In genomic region chr10:114821915-114822770, GRCh38 we compare ENCODE assay signal across 8 cellular contexts. TPM values are rescaled to one million over a fixed set of nuclear protein-coding genes. Genes with fewer than 3 reads are reported as not detected.
DNase-seq lines count a peak whose midpoint lies in the region; ATAC-seq and TF ChIP-seq lines count a peak whose summit lies in the region.

No MANE protein-coding gene starts in this region.

- no peaks in the 10 kb centered on the region for H3K9me3 ChIP-seq in BLaER1
- no peaks in the 10 kb centered on the region for H3K9me3 ChIP-seq in SJSA1 (replicated peaks)
- H3K9me3 ChIP-seq in iPS DF 6.9 (ENCODE audit: control insufficient read depth, insufficient read depth, low read length), result no peaks in the 10 kb centered on the region
- H3K9me3 ChIP-seq in gastrocnemius medialis, result no peaks in the 10 kb centered on the region

- TF ChIP-seq POLR2A in gastrocnemius medialis (IDR thresholded peaks at IDR 0.05), result peak; percentile 14 to 37

- peak in 2 of 5 experiments; percentile 39 to 48 for TF ChIP-seq CTCF in gastrocnemius medialis (IDR thresholded peaks at IDR 0.05 in 4 of 5, conservative IDR thresholded peaks at IDR 0.05 in 1 of 5)

- H3K27ac ChIP-seq in BLaER1 (peak overlapping the region; percentile 98), SJSA1 (peak overlapping the region; percentile 92), iPS DF 6.9 (ENCODE audit: low read length) (no peak overlapping the region), gastrocnemius medialis (peak overlapping the region; percentile 96 to 98 (median 96))

- intact Hi-C loops in gastrocnemius medialis (cut with DNase I; ENCODE audit: low total_unique reads), result loop anchor here (2.0 to 10.0 kb wide), 5 partner anchors 37 to 650 kb away; partner anchors contain the start of genes CCDC186 and TRUB1

- H3K9ac ChIP-seq in BLaER1, result peak overlapping the region; percentile 99

- peaks cover 40% of the 10 kb centered on the region for H4K20me1 ChIP-seq in BLaER1

- no CpG with 5 or more reads among the region's 79 CpGs for WGBS in iPS DF 6.9 (ENCODE audit: insufficient coverage, insufficient read length)

- ATAC-seq in GM19023 (IDR thresholded peaks at IDR 0.05; ENCODE audit: unreplicated experiment) (peak; percentile 46), HG03159 (IDR thresholded peaks at IDR 0.05; ENCODE audit: unreplicated experiment) (peak; percentile 40), gastrocnemius medialis (peak; percentile 25 to 45)

- H3K36me3 ChIP-seq in BLaER1 (peaks cover 21% of the 10 kb centered on the region; the same call in 1 of the 2 replicates), SJSA1 (peaks cover 17% of the 10 kb centered on the region), iPS DF 6.9 (ENCODE audit: control insufficient read depth, insufficient read depth, low read length) (no peaks in the 10 kb centered on the region), gastrocnemius medialis (no peaks in the 10 kb centered on the region)

- no peaks in the 10 kb centered on the region for H3K27me3 ChIP-seq in BLaER1
- H3K27me3 ChIP-seq in SJSA1 (replicated peaks), result no peaks in the 10 kb centered on the region
- H3K27me3 ChIP-seq in iPS DF 6.9 (ENCODE audit: control insufficient read depth, insufficient read depth, low read length), result no peaks in the 10 kb centered on the region
- no peaks in the 10 kb centered on the region for H3K27me3 ChIP-seq in gastrocnemius medialis

- in situ Hi-C loops in gastrocnemius medialis (cut with MboI; ENCODE audit: low sequenced_read_pairs in 4 of 4), result loop anchor here in 1 of 4 donors (25.0 kb wide), 1 partner anchor 510 kb away; no protein-coding TSS in a partner anchor

- peak overlapping the region; percentile 95 for H3K4me3 ChIP-seq in BLaER1
- peak overlapping the region; percentile 97 for H3K4me3 ChIP-seq in SJSA1
- peak overlapping the region; percentile 99 for H3K4me3 ChIP-seq in iPS DF 6.9 (ENCODE audit: low read length)
- peak overlapping the region; percentile 77 to 89 (median 86) for H3K4me3 ChIP-seq in gastrocnemius medialis

- H3K4me2 ChIP-seq in BLaER1, result peak overlapping the region; percentile 82

- H3K4me1 ChIP-seq in BLaER1 (peaks cover 19% of the 10 kb centered on the region), SJSA1 (replicated peaks) (peaks cover 38% of the 10 kb centered on the region), iPS DF 6.9 (ENCODE audit: control insufficient read depth, insufficient read depth, low read length) (no peaks in the 10 kb centered on the region), gastrocnemius medialis (peaks cover 29 to 34% of the 10 kb centered on the region in 2 donors)

- DNase-seq in SJSA1 (ENCODE audit: low read depth in 1 of 2, low spot score in 2 of 2) (peak in 1 of 2 experiments; percentile 49), astrocyte of the hippocampus (ENCODE audit: low read depth, low spot score) (peak; percentile 78), iPS DF 6.9 (ENCODE audit: low read depth, low spot score) (no peak), gastrocnemius medialis (peak; percentile 3 to 20), NCI-H2107 treated with DMSO at 0.1 percent for 48 hours (lab: John Stamatoyannopoulos, UW; ENCODE audit: unreplicated experiment) (no peak)

RNA-seq across cellular contexts. Expression of gene FHIP2A, which starts 0.6 kb away (rescaled TPM):
- 18.5 and 24.8 TPM in 2 replicates for total RNA-seq in SJSA1 (2014; rRNA removed; shearing (Covaris generic))
- total RNA-seq in gastrocnemius medialis, result 10 to 100 TPM; 22.2 to 35.7 (median 30.1) TPM

Comparison
In these comparisons a context has a peak if more than half of its experiments do, and no peak if none do; other contexts are left out.
1. DNase-seq: peak in astrocyte of the hippocampus (single experiment) and gastrocnemius medialis (2 of 2); none in iPS DF 6.9 (single experiment) and NCI-H2107 treated with DMSO at 0.1 percent for 48 hours (single experiment).
2. Peak in every context shown above with its lines, with median percentiles within 50 percentile points of each other: H3K4me3 ChIP-seq and ATAC-seq.